Comparison of ENCODE assay signal across 8 cellular contexts in the genomic region with DNA sequence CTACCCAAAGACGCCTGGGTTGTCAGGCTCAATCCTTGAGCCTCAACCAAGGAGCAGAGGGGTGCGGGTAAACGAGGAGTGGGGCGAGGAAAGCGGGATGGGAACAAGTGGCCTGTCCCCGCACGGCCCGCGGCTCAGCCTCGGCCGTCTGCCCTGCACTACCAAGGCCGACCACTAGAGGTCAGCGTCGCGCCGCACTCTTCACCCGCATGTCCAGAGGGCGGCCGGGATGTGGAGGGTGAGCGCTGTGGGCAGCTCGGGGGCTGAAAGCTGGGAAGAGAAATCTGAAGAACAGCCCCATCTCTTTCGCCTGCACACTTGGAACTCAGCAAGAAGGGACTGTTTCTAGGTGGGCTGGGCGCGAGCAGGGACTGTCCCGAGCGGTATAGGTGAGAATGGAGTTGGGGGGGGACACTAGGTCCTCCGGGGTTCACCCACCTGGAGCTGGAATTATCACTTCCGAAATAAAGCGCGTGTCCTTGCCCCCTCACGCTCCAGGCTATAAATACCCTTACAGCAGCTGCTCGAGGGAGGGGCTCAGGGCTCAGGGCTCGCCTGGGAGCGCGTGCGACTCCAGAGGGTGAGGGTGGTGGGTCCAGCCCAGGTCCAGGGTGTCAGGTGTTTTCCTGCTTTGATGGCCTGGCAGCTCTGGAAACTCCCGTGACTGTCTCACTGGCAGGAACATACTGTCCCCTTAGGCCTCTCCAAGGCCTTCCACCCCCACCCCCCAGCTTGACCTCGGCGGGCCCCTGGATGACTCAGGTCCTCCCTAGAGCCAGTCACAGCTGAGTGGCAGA. TPM values are rescaled to one million over a fixed set of nuclear protein-coding genes. Genes with fewer than 3 reads are reported as not detected.
A peak's percentile ranks its signal among the peaks of the same experiment; 100 is the strongest.
DNase-seq lines count a peak whose midpoint lies in the region; ATAC-seq and TF ChIP-seq lines count a peak whose summit lies in the region.

No MANE protein-coding gene starts in this region.

- intact Hi-C loops in aorta (cut with DNase I) = loop anchor here (5.0 kb wide), 3 partner anchors 66 to 126 kb away; no protein-coding TSS in a partner anchor

- H3K36me3 ChIP-seq in H7 (replicated peaks; ENCODE audit: control insufficient read depth, insufficient read depth, low read length) (no peaks in the 10 kb centered on the region), aorta (ENCODE audit: control insufficient read depth in 1 of 2, insufficient read depth in 2 of 2, low read length in 1 of 2) (no peaks in the 10 kb centered on the region)

- CTCF ChIA-PET in GM10248 (lab: Yijun Ruan, JAX) = interaction anchor here (0.6 to 4.1 kb wide), 31 partner anchors 8 to 381 kb away, joined by 3 to 31 read pairs (median 4); a partner anchor contains a TSS

- ATAC-seq in aorta (ENCODE audit: low FRiP score) = peak; percentile 97

- H3K4me3 ChIP-seq in H7 (ENCODE audit: insufficient read depth, low read depth, low read length) (peak overlapping the region; percentile 81), aorta (ENCODE audit: low read length in 2 of 2) (peak overlapping the region; percentile 38 to 71)

- WGBS in aorta, 2 donors = 11 to 12% methylated on average over 34 to 39 of the region's 39 CpGs

- POLR2A ChIA-PET in GM10248 (lab: Yijun Ruan, JAX) = no interaction called here

- peak; percentile 99 for TF ChIP-seq CTCF in GM10248 (IDR thresholded peaks at IDR 0.05; ENCODE audit: control extremely low read depth, extremely low read depth, low read depth, missing control alignments)

- DNase-seq in GM10248 (ENCODE audit: extremely low spot score) (peak; percentile 92), H7 (peak; percentile 98), LoVo (ENCODE audit: low spot score) (peak; percentile 82), T1000 (lab: John Stamatoyannopoulos, UW) (peak; percentile 77), astrocyte of the hippocampus (ENCODE audit: low read depth, low spot score) (peak; percentile 93), hippocampal formation (lab: John Stamatoyannopoulos, UW) (peak; percentile 36 to 82), retina (peak; percentile 97), aorta (peak; percentile 85 to 95)

- no peaks in the 10 kb centered on the region for H3K9me3 ChIP-seq in aorta (ENCODE audit: control insufficient read depth, low read length)

- H3K27ac ChIP-seq in aorta (ENCODE audit: low read depth in 1 of 2, low read length in 2 of 2) = no peak overlapping the region

- H3K4me1 ChIP-seq in aorta (ENCODE audit: control insufficient read depth in 1 of 2, insufficient read depth in 2 of 2, low read length in 2 of 2) = no peaks in the 10 kb centered on the region

- H3K27me3 ChIP-seq in H7 (ENCODE audit: control insufficient read depth, insufficient read depth, low read length) = peaks cover 31% of the 10 kb centered on the region
- no peaks in the 10 kb centered on the region for H3K27me3 ChIP-seq in aorta (ENCODE audit: control insufficient read depth in 1 of 2, insufficient read depth in 2 of 2, low read length in 1 of 2)

RNA-seq across cellular contexts. Expression of a gene that starts 9.8 kb away (rescaled TPM):
- 0.17 TPM in 1 of 2 replicates, not detected in the other for total RNA-seq in H7 (2014; rRNA removed; shearing (Covaris generic))
- not detected for total RNA-seq in aorta
- under 1 TPM in 1 of 2 donors, not detected in 1; 0.13 TPM for polyA plus RNA-seq in aorta

RNA-seq across cellular contexts. Expression of a gene that starts 14.6 kb away (rescaled TPM):
- 0.38 and 1.1 TPM in 2 replicates for total RNA-seq in H7 (2014; rRNA removed; shearing (Covaris generic))
- total RNA-seq in aorta = 1 to 10 TPM in 1 of 2 donors, under 1 TPM in 1; 0.29 to 1.3 TPM
- under 1 TPM in 1 of 2 donors, not detected in 1; 0.33 TPM for polyA plus RNA-seq in aorta

RNA-seq across cellular contexts. Expression of a gene that starts 31.3 kb away (rescaled TPM):
- 0.07 and 0.11 TPM in 2 replicates for total RNA-seq in H7 (2014; rRNA removed; shearing (Covaris generic))
- total RNA-seq in aorta = under 1 TPM; 0.19 to 0.24 TPM
- polyA plus RNA-seq in aorta = 1 to 10 TPM in 1 of 2 donors, under 1 TPM in 1; 0.36 to 1.5 TPM

RNA-seq across cellular contexts. Expression of a gene that starts 38.3 kb away (rescaled TPM):
- 11.1 and 13.0 TPM in 2 replicates for total RNA-seq in H7 (2014; rRNA removed; shearing (Covaris generic))
- total RNA-seq in aorta = 1 to 10 TPM; 4.8 to 6.4 TPM
- 1 to 10 TPM; 3.7 to 4.9 TPM for polyA plus RNA-seq in aorta
